1 cellular context compared by ENCODE assay signal in the genomic region with DNA sequence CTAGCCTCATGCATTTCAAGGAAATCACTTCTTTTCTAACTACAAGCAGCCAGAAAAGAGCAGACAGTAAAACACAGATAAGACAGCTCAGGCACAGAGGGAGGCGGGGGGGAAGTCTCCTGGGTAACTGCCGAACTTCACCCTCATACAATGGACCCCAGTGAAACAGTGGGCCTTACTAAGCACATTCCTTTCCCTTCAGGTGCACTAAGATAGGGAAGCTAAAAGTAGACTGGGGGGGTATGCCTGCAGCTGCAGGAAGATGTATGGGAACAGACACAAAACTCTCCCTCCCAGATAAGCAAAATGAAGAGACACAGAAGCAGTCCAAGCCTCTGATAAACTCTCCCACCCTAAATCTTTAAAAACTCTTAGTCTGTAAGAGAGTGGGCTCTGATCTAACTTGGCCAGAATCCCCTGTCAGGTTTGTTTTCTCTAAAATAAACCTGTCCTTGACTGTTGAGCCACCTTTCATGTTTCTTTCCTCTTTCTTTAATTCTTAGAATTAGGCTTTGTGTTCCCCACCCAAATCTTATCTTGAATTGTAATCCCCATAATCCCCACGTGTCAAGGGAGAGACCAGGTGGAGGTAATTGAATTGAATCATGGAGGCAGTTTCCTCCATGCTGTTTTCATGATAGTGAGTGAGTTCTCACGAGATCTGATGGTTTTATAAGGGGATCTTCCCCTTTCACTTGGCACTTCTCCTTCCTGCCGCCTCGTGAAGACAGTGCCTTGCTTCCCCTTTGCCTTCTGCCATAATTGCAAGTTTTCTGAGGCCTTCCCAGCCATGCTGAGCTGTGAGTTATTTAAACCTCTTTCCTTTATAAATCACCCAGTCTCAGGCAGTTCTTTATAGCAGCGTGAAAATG.
TF ChIP-seq lines count a peak whose summit lies in the region.
"Not testable (repeated sequence)": the region's sequence is repeated elsewhere in the genome, so short reads cannot be mapped to it uniquely, and the experiment has no call there.

No MANE protein-coding gene starts in this region.

TF ChIP-seq in K562, 482 proteins besides CTCF, POLR2A, EP300 and RAD21 (continues in another document):
- TF ChIP-seq NCOA1 (IDR thresholded peaks at IDR 0.05; ENCODE audit: low read depth): peak; percentile 74; the same call in 1 of the 2 replicates
- TF ChIP-seq EHMT2 (IDR thresholded peaks at IDR 0.05): 0 out of 2 replicates have a peak, but pooled peaks have one; percentile 16
- TF ChIP-seq SMARCC2 (IDR thresholded peaks at IDR 0.05; ENCODE audit: low read depth): peak; percentile 46; the same call in 1 of the 2 replicates
- peak; percentile 98 for TF ChIP-seq CBFA2T2 (conservative IDR thresholded peaks at IDR 0.05)
- peak; percentile 13 for TF ChIP-seq MEIS2 (IDR thresholded peaks at IDR 0.05; ENCODE audit: partially characterized antibody)
- TF ChIP-seq DMBX1 (CRISPR knock-in tag; IDR thresholded peaks at IDR 0.05; ENCODE audit: borderline replicate concordance): peak; percentile 82
- TF ChIP-seq MEF2D (tag; conservative IDR thresholded peaks at IDR 0.05; ENCODE audit: low read depth): 0 out of 2 replicates have a peak, but pooled peaks have one; percentile 42
- peak; percentile 89 to 94 for TF ChIP-seq KDM1A (IDR thresholded peaks at IDR 0.05)
- TF ChIP-seq, protein P1, sequence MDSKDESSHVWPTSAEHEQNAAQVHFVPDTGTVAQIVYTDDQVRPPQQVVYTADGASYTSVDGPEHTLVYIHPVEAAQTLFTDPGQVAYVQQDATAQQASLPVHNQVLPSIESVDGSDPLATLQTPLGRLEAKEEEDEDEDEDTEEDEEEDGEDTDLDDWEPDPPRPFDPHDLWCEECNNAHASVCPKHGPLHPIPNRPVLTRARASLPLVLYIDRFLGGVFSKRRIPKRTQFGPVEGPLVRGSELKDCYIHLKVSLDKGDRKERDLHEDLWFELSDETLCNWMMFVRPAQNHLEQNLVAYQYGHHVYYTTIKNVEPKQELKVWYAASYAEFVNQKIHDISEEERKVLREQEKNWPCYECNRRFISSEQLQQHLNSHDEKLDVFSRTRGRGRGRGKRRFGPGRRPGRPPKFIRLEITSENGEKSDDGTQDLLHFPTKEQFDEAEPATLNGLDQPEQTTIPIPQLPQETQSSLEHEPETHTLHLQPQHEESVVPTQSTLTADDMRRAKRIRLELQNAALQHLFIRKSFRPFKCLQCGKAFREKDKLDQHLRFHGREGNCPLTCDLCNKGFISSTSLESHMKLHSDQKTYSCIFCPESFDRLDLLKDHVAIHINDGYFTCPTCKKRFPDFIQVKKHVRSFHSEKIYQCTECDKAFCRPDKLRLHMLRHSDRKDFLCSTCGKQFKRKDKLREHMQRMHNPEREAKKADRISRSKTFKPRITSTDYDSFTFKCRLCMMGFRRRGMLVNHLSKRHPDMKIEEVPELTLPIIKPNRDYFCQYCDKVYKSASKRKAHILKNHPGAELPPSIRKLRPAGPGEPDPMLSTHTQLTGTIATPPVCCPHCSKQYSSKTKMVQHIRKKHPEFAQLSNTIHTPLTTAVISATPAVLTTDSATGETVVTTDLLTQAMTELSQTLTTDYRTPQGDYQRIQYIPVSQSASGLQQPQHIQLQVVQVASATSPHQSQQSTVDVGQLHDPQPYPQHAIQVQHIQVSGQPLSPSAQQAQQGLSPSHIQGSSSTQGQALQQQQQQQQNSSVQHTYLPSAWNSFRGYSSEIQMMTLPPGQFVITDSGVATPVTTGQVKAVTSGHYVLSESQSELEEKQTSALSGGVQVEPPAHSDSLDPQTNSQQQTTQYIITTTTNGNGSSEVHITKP (IDR thresholded peaks at IDR 0.05; ENCODE audit: partially characterized antibody): peak; percentile 47
- peak; percentile 90 for TF ChIP-seq HDAC3 (IDR thresholded peaks at IDR 0.05; ENCODE audit: borderline replicate concordance, partially characterized antibody)
- TF ChIP-seq MBD2 (IDR thresholded peaks at IDR 0.05; ENCODE audit: borderline replicate concordance, low read depth): peak; percentile 47; the same call in 1 of the 2 replicates
- TF ChIP-seq PHF21A (IDR thresholded peaks at IDR 0.05; ENCODE audit: borderline replicate concordance, low read depth): peak; percentile 32; the same call in 1 of the 2 replicates
- peak; percentile 89 to 98 for TF ChIP-seq TEAD1 (CRISPR knock-in tag; IDR thresholded peaks at IDR 0.05)
- TF ChIP-seq BCOR (IDR thresholded peaks at IDR 0.05): peak; percentile 42; the same call in 1 of the 2 replicates
- TF ChIP-seq ZBED1 (IDR thresholded peaks at IDR 0.05): peak; percentile 43; the same call in 1 of the 2 replicates
- 0 out of 2 replicates have a peak, but pooled peaks have one; percentile 36 for TF ChIP-seq SMARCA5 (IDR thresholded peaks at IDR 0.05)
- peak in 1 of 2 experiments; percentile 9; a peak in 1 of 4 replicates for TF ChIP-seq FOXK2 (conservative IDR thresholded peaks at IDR 0.05 in 1 of 2, IDR thresholded peaks at IDR 0.05 in 1 of 2; ENCODE audit: low read depth in 2 of 2)
- peak; percentile 43 for TF ChIP-seq EP400 (IDR thresholded peaks at IDR 0.05)
- TF ChIP-seq GATA2 (CRISPR knock-in tag; IDR thresholded peaks at IDR 0.05): peak; percentile 76
- TF ChIP-seq, protein P2, sequence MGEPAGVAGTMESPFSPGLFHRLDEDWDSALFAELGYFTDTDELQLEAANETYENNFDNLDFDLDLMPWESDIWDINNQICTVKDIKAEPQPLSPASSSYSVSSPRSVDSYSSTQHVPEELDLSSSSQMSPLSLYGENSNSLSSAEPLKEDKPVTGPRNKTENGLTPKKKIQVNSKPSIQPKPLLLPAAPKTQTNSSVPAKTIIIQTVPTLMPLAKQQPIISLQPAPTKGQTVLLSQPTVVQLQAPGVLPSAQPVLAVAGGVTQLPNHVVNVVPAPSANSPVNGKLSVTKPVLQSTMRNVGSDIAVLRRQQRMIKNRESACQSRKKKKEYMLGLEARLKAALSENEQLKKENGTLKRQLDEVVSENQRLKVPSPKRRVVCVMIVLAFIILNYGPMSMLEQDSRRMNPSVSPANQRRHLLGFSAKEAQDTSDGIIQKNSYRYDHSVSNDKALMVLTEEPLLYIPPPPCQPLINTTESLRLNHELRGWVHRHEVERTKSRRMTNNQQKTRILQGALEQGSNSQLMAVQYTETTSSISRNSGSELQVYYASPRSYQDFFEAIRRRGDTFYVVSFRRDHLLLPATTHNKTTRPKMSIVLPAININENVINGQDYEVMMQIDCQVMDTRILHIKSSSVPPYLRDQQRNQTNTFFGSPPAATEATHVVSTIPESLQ (CRISPR knock-in tag; IDR thresholded peaks at IDR 0.05): peak; percentile 32; the same call in 1 of the 2 replicates
- TF ChIP-seq DPF2 (IDR thresholded peaks at IDR 0.05): peak; percentile 82
- TF ChIP-seq, protein P3, sequence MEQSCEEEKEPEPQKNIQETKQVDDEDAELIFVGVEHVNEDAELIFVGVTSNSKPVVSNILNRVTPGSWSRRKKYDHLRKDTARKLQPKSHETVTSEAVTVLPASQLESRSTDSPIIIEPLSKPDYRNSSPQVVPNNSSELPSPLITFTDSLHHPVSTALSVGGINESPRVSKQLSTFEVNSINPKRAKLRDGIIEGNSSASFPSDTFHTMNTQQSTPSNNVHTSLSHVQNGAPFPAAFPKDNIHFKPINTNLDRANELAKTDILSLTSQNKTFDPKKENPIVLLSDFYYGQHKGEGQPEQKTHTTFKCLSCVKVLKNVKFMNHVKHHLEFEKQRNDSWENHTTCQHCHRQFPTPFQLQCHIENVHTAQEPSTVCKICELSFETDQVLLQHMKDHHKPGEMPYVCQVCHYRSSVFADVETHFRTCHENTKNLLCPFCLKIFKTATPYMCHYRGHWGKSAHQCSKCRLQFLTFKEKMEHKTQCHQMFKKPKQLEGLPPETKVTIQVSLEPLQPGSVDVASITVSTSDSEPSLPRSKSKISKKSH (CRISPR knock-in tag; IDR thresholded peaks at IDR 0.05): 0 out of 2 replicates have a peak, but pooled peaks have one; percentile 50
- TF ChIP-seq LCOR (CRISPR knock-in tag; IDR thresholded peaks at IDR 0.05): peak; percentile 80; the same call in 1 of the 2 replicates
- TF ChIP-seq JUND (IDR thresholded peaks at IDR 0.05; ENCODE audit: borderline replicate concordance, low read depth, low read length): peak; percentile 22; the same call in 1 of the 2 replicates
- TF ChIP-seq JUND (tag; IDR thresholded peaks at IDR 0.05; ENCODE audit: borderline replicate concordance, low read depth, low read length); TEAD4 (CRISPR knock-in tag; IDR thresholded peaks at IDR 0.05; ENCODE audit: borderline replicate concordance): not testable (repeated sequence)
- TF ChIP-seq TEAD4 (IDR thresholded peaks at IDR 0.05; ENCODE audit: low read length): peak; percentile 92
- peak; percentile 89 for TF ChIP-seq NFIC (IDR thresholded peaks at IDR 0.05)
- TF ChIP-seq RBM25 (IDR thresholded peaks at IDR 0.05; ENCODE audit: low read depth, low read length, severe bottlenecking): peak; percentile 45
- TF ChIP-seq, protein P4, sequence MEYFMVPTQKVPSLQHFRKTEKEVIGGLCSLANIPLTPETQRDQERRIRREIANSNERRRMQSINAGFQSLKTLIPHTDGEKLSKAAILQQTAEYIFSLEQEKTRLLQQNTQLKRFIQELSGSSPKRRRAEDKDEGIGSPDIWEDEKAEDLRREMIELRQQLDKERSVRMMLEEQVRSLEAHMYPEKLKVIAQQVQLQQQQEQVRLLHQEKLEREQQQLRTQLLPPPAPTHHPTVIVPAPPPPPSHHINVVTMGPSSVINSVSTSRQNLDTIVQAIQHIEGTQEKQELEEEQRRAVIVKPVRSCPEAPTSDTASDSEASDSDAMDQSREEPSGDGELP (CRISPR knock-in tag; IDR thresholded peaks at IDR 0.05; ENCODE audit: borderline replicate concordance): 0 out of 2 replicates have a peak, but pooled peaks have one; percentile 24
- TF ChIP-seq HDAC2 (IDR thresholded peaks at IDR 0.05): peak; percentile 41; the same call in 1 of the 2 replicates
- TF ChIP-seq ARNT (IDR thresholded peaks at IDR 0.05): peak; percentile 68 to 71; a peak in 1 of 4 replicates
- TF ChIP-seq KLF16 (IDR thresholded peaks at IDR 0.05): peak; percentile 84; the same call in 1 of the 2 replicates
- peak; percentile 63 to 74; a peak in 3 of 4 replicates for TF ChIP-seq RCOR1 (IDR thresholded peaks at IDR 0.05; ENCODE audit: borderline replicate concordance in 1 of 2, low read depth in 2 of 2, low read length in 2 of 2)
- TF ChIP-seq GTF2A2 (tag; IDR thresholded peaks at IDR 0.05): 0 out of 2 replicates have a peak, but pooled peaks have one; percentile 27
- 0 out of 2 replicates have a peak, but pooled peaks have one; percentile 19 for TF ChIP-seq SPI1 (IDR thresholded peaks at IDR 0.05; ENCODE audit: borderline replicate concordance, low read depth, low read length)
- peak; percentile 24 for TF ChIP-seq NEUROD1 (IDR thresholded peaks at IDR 0.05; ENCODE audit: borderline replicate concordance, low read depth, low read length, partially characterized antibody)
- TF ChIP-seq CHD2 (IDR thresholded peaks at IDR 0.05; ENCODE audit: low read depth, low read length): peak; percentile 60; the same call in 1 of the 2 replicates
- TF ChIP-seq ZEB2 (IDR thresholded peaks at IDR 0.05): peak; percentile 88
- peak; percentile 63 for TF ChIP-seq ZNF316 (IDR thresholded peaks at IDR 0.05)
- TF ChIP-seq, protein P5, sequence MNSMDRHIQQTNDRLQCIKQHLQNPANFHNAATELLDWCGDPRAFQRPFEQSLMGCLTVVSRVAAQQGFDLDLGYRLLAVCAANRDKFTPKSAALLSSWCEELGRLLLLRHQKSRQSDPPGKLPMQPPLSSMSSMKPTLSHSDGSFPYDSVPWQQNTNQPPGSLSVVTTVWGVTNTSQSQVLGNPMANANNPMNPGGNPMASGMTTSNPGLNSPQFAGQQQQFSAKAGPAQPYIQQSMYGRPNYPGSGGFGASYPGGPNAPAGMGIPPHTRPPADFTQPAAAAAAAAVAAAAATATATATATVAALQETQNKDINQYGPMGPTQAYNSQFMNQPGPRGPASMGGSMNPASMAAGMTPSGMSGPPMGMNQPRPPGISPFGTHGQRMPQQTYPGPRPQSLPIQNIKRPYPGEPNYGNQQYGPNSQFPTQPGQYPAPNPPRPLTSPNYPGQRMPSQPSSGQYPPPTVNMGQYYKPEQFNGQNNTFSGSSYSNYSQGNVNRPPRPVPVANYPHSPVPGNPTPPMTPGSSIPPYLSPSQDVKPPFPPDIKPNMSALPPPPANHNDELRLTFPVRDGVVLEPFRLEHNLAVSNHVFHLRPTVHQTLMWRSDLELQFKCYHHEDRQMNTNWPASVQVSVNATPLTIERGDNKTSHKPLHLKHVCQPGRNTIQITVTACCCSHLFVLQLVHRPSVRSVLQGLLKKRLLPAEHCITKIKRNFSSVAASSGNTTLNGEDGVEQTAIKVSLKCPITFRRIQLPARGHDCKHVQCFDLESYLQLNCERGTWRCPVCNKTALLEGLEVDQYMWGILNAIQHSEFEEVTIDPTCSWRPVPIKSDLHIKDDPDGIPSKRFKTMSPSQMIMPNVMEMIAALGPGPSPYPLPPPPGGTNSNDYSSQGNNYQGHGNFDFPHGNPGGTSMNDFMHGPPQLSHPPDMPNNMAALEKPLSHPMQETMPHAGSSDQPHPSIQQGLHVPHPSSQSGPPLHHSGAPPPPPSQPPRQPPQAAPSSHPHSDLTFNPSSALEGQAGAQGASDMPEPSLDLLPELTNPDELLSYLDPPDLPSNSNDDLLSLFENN (IDR thresholded peaks at IDR 0.05; ENCODE audit: low read depth in 2 of 2, low read length in 2 of 2): 0 out of 4 replicates have a peak, but pooled peaks of 1 of the 2 experiments have one; percentile 44
- TF ChIP-seq ZNF274 (IDR thresholded peaks at IDR 0.05; ENCODE audit: borderline replicate concordance, low read depth, low read length): 0 out of 2 replicates have a peak, but pooled peaks have one; percentile 38
- peak; percentile 55; the same call in 1 of the 2 replicates for TF ChIP-seq SMARCE1 (IDR thresholded peaks at IDR 0.05)
- peak; percentile 38; the same call in 1 of the 2 replicates for TF ChIP-seq CBX5 (IDR thresholded peaks at IDR 0.05; ENCODE audit: borderline replicate concordance, low read depth)
- peak; percentile 75 for TF ChIP-seq POLR2AphosphoS5 (IDR thresholded peaks at IDR 0.05; ENCODE audit: control insufficient read depth, insufficient read depth, low read depth, low read length)
- peak in 1 of 2 experiments; percentile 89; a peak in 2 of 3 replicates for TF ChIP-seq CBX3 (IDR thresholded peaks at IDR 0.05; ENCODE audit: borderline replicate concordance in 1 of 2, low read length in 2 of 2)
- TF ChIP-seq SOX6 (IDR thresholded peaks at IDR 0.05): peak; percentile 91
- peak; percentile 45; the same call in 1 of the 2 replicates for TF ChIP-seq ATF7 (IDR thresholded peaks at IDR 0.05)
- peak; percentile 35; the same call in 1 of the 2 replicates for TF ChIP-seq CREM (IDR thresholded peaks at IDR 0.05; ENCODE audit: low read depth)
- peak; percentile 93 for TF ChIP-seq ARID1B (IDR thresholded peaks at IDR 0.05)
- peak; percentile 93 for TF ChIP-seq TAL1 (IDR thresholded peaks at IDR 0.05)
- TF ChIP-seq MTA2 (IDR thresholded peaks at IDR 0.05; ENCODE audit: low read depth): peak; percentile 82
- peak; percentile 96 to 97 for TF ChIP-seq TRIM24 (IDR thresholded peaks at IDR 0.05)
- TF ChIP-seq HLTF (IDR thresholded peaks at IDR 0.05): peak; percentile 100
- TF ChIP-seq HDAC1 (IDR thresholded peaks at IDR 0.05): peak in 1 of 2 experiments; percentile 67; a peak in 1 of 4 replicates
- TF ChIP-seq CC2D1A (IDR thresholded peaks at IDR 0.05): peak; percentile 92
- TF ChIP-seq TCF3 (CRISPR knock-in tag; IDR thresholded peaks at IDR 0.05): peak; percentile 94
- peak; percentile 48 for TF ChIP-seq TAF9B (IDR thresholded peaks at IDR 0.05; ENCODE audit: partially characterized antibody)
- peak; percentile 88 for TF ChIP-seq NFE2 (IDR thresholded peaks at IDR 0.05; ENCODE audit: low read depth)
- peak; percentile 95 for TF ChIP-seq SMAD4 (CRISPR knock-in tag; conservative IDR thresholded peaks at IDR 0.05)
